In the genomic region with DNA sequence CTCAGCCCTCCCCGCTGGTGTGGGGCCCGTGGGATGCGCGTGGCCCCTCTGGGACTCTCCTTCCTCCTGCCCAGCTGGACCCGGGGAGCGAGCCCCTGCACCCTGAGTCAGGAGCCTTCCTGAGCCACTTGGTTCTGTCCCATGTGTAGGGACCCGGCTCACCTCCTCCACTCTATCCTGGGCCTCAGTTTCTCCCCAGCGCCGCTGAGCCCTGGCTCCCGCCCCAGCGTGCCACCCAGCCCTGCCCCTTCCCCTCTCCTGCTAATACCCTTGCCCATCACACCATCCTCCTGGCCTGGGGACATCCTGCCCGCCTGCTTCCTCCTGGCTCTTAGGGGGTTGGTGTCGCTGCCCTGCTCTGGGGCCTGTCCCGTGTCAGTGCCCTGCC, we compare ENCODE assay signal across 29 cellular contexts. TPM values are rescaled to one million over a fixed set of nuclear protein-coding genes. Genes with fewer than 3 reads are reported as not detected.
DNase-seq lines count a peak whose midpoint lies in the region; ATAC-seq and TF ChIP-seq lines count a peak whose summit lies in the region.
"Had no signal": no experiment of that assay in that cellular context is flagged by ENCODE, and none has a peak within 500 bp of the region (broad histone marks: within the 10 kb centered on the region; RNA-seq: fewer than 3 reads in every experiment).

No MANE protein-coding gene starts in this region.

- H3K4me1 Mint-ChIP-seq in natural killer cell, result no peaks in the 10 kb centered on the region
- peaks cover 21% of the 10 kb centered on the region for H3K4me1 Mint-ChIP-seq in nephron progenitor cell
- H3K4me1 Mint-ChIP-seq: activated CD4-positive, alpha-beta T cell treated with anti-CD3 and anti-CD28 coated beads for 36 hours; activated naive CD8-positive, alpha-beta T cell treated with anti-CD3 and anti-CD28 coated beads, Interleukin-2, amount 50 U/mL, for 24 hours; activated T-helper 17 cell treated with anti-CD3 and anti-CD28 coated beads, Interleukin-2, amount 50 U/mL, for 72 hours had no signal

- H3K36me3 Mint-ChIP-seq in natural killer cell (no peaks in the 10 kb centered on the region), nephron progenitor cell (ENCODE audit: low read depth) (peaks cover 4% of the 10 kb centered on the region)

- peak overlapping the region; percentile 81 for H3K27ac ChIP-seq in SJCRH30
- H3K27ac ChIP-seq in right cardiac atrium (ENCODE audit: low read length), result no peak overlapping the region
- H3K27ac ChIP-seq: body of pancreas, hepatocyte had no signal

- intact Hi-C loops in right cardiac atrium (cut with DNase I), result no loop called here
- intact Hi-C loops in posterior vena cava (cut with DNase I), result no loop called here
- intact Hi-C loops in natural killer cell (cut with micrococcal nuclease), result no loop called here

- peaks cover 50% of the 10 kb centered on the region for H3K4me1 ChIP-seq in SJCRH30
- no peaks in the 10 kb centered on the region for H3K4me1 ChIP-seq in right cardiac atrium (ENCODE audit: control insufficient read depth, insufficient read depth, low read length)

- no peak overlapping the region for H3K4me3 Mint-ChIP-seq in natural killer cell
- H3K4me3 Mint-ChIP-seq in nephron progenitor cell, result no peak overlapping the region
- H3K4me3 Mint-ChIP-seq: activated CD4-positive, alpha-beta T cell treated with anti-CD3 and anti-CD28 coated beads for 36 hours; activated naive CD8-positive, alpha-beta T cell treated with anti-CD3 and anti-CD28 coated beads, Interleukin-2, amount 50 U/mL, for 24 hours; activated T-helper 17 cell treated with anti-CD3 and anti-CD28 coated beads, Interleukin-2, amount 50 U/mL, for 72 hours; GM23338; HFFc6; T-helper 1 cell treated with Interleukin-12 subunit alpha and Interleukin-12 subunit beta and Interleukin-4 antibody, amounts not matched to agents 30 μg/mL and 1 μg/mL, for 36 hours had no signal

- no peaks in the 10 kb centered on the region for H3K9me3 Mint-ChIP-seq in natural killer cell
- no peaks in the 10 kb centered on the region for H3K9me3 Mint-ChIP-seq in nephron progenitor cell
- H3K9me3 Mint-ChIP-seq: activated naive CD8-positive, alpha-beta T cell treated with anti-CD3 and anti-CD28 coated beads, Interleukin-2, amount 50 U/mL, for 24 hours; activated T-helper 17 cell treated with anti-CD3 and anti-CD28 coated beads, Interleukin-2, amount 50 U/mL, for 72 hours; GM23338; HFFc6; nephron; T-helper 1 cell treated with Interleukin-12 subunit alpha and Interleukin-12 subunit beta and Interleukin-4 antibody, amounts not matched to agents 30 μg/mL and 1 μg/mL, for 36 hours had no signal

- H3K27me3 Mint-ChIP-seq in natural killer cell (ENCODE audit: low read depth in 2 of 2) (peaks cover 0 to 4% of the 10 kb centered on the region in 2 donors), nephron progenitor cell (ENCODE audit: low read depth, poor library complexity) (no peaks in the 10 kb centered on the region)
- H3K27me3 Mint-ChIP-seq: activated T-helper 17 cell treated with anti-CD3 and anti-CD28 coated beads, Interleukin-2, amount 50 U/mL, for 72 hours; progenitor cell of endocrine pancreas had no signal

- H3K4me3 ChIP-seq in SJCRH30 (no peak overlapping the region), right cardiac atrium (ENCODE audit: low read length) (no peak overlapping the region)
- H3K4me3 ChIP-seq: body of pancreas, GM23338, hepatocyte, K562, MG63 had no signal

- peaks cover 39% of the 10 kb centered on the region for H3K36me3 ChIP-seq in SJCRH30

- in situ Hi-C loops in GM13976 (cut with MboI; ENCODE audit: low sequenced_read_pairs, unreplicated experiment), result no loop called here

- no peak overlapping the region for H3K27ac Mint-ChIP-seq in natural killer cell
- no peak overlapping the region for H3K27ac Mint-ChIP-seq in nephron progenitor cell
- H3K27ac Mint-ChIP-seq: activated CD4-positive, alpha-beta T cell treated with anti-CD3 and anti-CD28 coated beads for 36 hours; activated naive CD8-positive, alpha-beta T cell treated with anti-CD3 and anti-CD28 coated beads, Interleukin-2, amount 50 U/mL, for 24 hours; activated T-helper 17 cell treated with anti-CD3 and anti-CD28 coated beads, Interleukin-2, amount 50 U/mL, for 72 hours; GM23338; HFFc6; progenitor cell of endocrine pancreas; T-helper 1 cell treated with Interleukin-12 subunit alpha and Interleukin-12 subunit beta and Interleukin-4 antibody, amounts not matched to agents 30 μg/mL and 1 μg/mL, for 36 hours had no signal

- WGBS in right cardiac atrium, result 88% methylated on average over 14 of the region's 14 CpGs

- H3K9me3 ChIP-seq in SJCRH30 (replicated peaks), result no peaks in the 10 kb centered on the region
- no peaks in the 10 kb centered on the region for H3K9me3 ChIP-seq in right cardiac atrium (ENCODE audit: control insufficient read depth, low read length)
- H3K9me3 ChIP-seq: body of pancreas, MG63 had no signal

- no peak for ATAC-seq in right cardiac atrium
- no peak for ATAC-seq in natural killer cell
- ATAC-seq: activated CD4-positive, alpha-beta T cell treated with anti-CD3 and anti-CD28 coated beads for 36 hours; activated naive CD8-positive, alpha-beta T cell treated with anti-CD3 and anti-CD28 coated beads, Interleukin-2, amount 50 U/mL, for 24 hours; activated T-helper 17 cell treated with anti-CD3 and anti-CD28 coated beads, Interleukin-2, amount 50 U/mL, for 72 hours; body of pancreas had no signal

- TF ChIP-seq CTCF in natural killer cell (IDR thresholded peaks at IDR 0.05) (no peak), nephron progenitor cell (IDR thresholded peaks at IDR 0.05) (no peak), GM13976 (IDR thresholded peaks at IDR 0.05; ENCODE audit: borderline replicate concordance, control extremely low read depth, extremely low read depth, insufficient read depth, missing control alignments) (no peak)

- DNase-seq in activated CD8-positive, alpha-beta memory T cell treated with anti-CD3 and anti-CD28 coated beads, Interleukin-2, amount 50 U/mL, for 4 hours, result peak; percentile 8
- DNase-seq in activated CD8-positive, alpha-beta memory T cell treated with anti-CD3 and anti-CD28 coated beads for 24 hours, result no peak
- no peak for DNase-seq in SJCRH30
- DNase-seq in right cardiac atrium, result peak; percentile 11 to 43 (median 41)
- peak; percentile 77 for DNase-seq in posterior vena cava (ENCODE audit: low spot score)
- DNase-seq in natural killer cell, result no peak
- DNase-seq in nephron progenitor cell, result no peak
- no peak for DNase-seq in GM13976 (ENCODE audit: low spot score)
- DNase-seq: activated naive CD8-positive, alpha-beta T cell treated with anti-CD3 and anti-CD28 coated beads, Interleukin-2, amount 50 U/mL, for 24 hours; AML-193; DMS79; effector memory CD4-positive, alpha-beta T cell; foreskin fibroblast; GF-D8; HFFc6; NCI-H1417 treated with DMSO at 0.1 percent for 48 hours; NCI-H2107; NCI-H510A; stimulated activated CD4-positive, alpha-beta T cell treated with anti-CD3 and anti-CD28 coated beads, Interleukin-1b, Interleukin-23, amount 100 ng/mL, for 48 hours had no signal

- H3K27me3 ChIP-seq in SJCRH30 (no peaks in the 10 kb centered on the region), right cardiac atrium (ENCODE audit: control insufficient read depth, insufficient read depth) (no peaks in the 10 kb centered on the region)
- H3K27me3 ChIP-seq: body of pancreas, hepatocyte, MG63 had no signal

RNA-seq across cellular contexts. Expression of a gene that starts 24.8 kb away (rescaled TPM):
- 73.9 and 78.1 TPM in 2 replicates for total RNA-seq in SJCRH30 (2014; rRNA removed; shearing (Covaris generic))
- total RNA-seq in right cardiac atrium (100 to 1,000 TPM in 2 of 4 donors, 10 to 100 TPM in 2; 75.8 to 107 (median 94.8) TPM), posterior vena cava (10 to 100 TPM; 69.5 to 83.1 TPM), natural killer cell (1 to 10 TPM in 1 of 3 donors, under 1 TPM in 2; 0.79 to 1.4 (median 0.94) TPM)
- 118 TPM for polyA plus RNA-seq in right cardiac atrium

Comparison
In these comparisons a context has a peak if more than half of its experiments do, and no peak if none do; other contexts are left out.
1. DNase-seq: peak in activated CD8-positive, alpha-beta memory T cell treated with anti-CD3 and anti-CD28 coated beads, Interleukin-2, amount 50 U/mL, for 4 hours (single experiment), right cardiac atrium (3 of 3) and posterior vena cava (single experiment); none in activated CD8-positive, alpha-beta memory T cell treated with anti-CD3 and anti-CD28 coated beads for 24 hours (single experiment), SJCRH30 (0 of 2), natural killer cell (single experiment), nephron progenitor cell (single experiment) and GM13976 (single experiment).
2. RNA of a gene that starts 24.8 kb away (total RNA-seq): 75.8 to 107 TPM in right cardiac atrium, 69.5 to 83.1 TPM in posterior vena cava and 73.9 to 78.1 TPM in SJCRH30; 0.79 to 1.4 TPM in natural killer cell; every median in the first group is over 10 times any median in the second.